In genomic region chr1:95252422-95252821, GRCh38 we compare ENCODE assay signal across 13 cellular contexts.
"Had no signal": no experiment of that assay in that cellular context is flagged by ENCODE, and none has a peak within 500 bp of the region (broad histone marks: within the 10 kb centered on the region; RNA-seq: fewer than 3 reads in every experiment).

No MANE protein-coding gene starts in this region.

- H3K4me1 ChIP-seq: colonic mucosa had no signal

- H3K36me3 ChIP-seq: colonic mucosa had no signal

- FAIRE-seq: keratinocyte had no signal

- DNase-seq: activated CD4-positive, alpha-beta T cell treated with anti-CD3 and anti-CD28 coated beads for 48 hours; activated naive CD4-positive, alpha-beta T cell; caudate nucleus; colonic mucosa; effector CD8-positive, alpha-beta T cell; gastrocnemius medialis; heart right ventricle; left ventricle myocardium inferior; mesenchymal stem cell; psoas muscle; stimulated activated naive CD4-positive, alpha-beta T cell treated with Interleukin-2 at 50 U/mL for 16 hours had no signal

- H3K4me3 ChIP-seq: colonic mucosa, gastrocnemius medialis, heart right ventricle, left ventricle myocardium inferior, psoas muscle had no signal

- H3K9me3 ChIP-seq: colonic mucosa, gastrocnemius medialis, left ventricle myocardium inferior, psoas muscle had no signal

- ATAC-seq: gastrocnemius medialis, heart right ventricle, psoas muscle, sciatic nerve had no signal

- H3K27ac ChIP-seq: colonic mucosa, gastrocnemius medialis, left ventricle myocardium inferior, psoas muscle had no signal

- H3K27me3 ChIP-seq: colonic mucosa, gastrocnemius medialis, heart right ventricle had no signal
